10 cellular contexts compared by ENCODE assay signal in genomic region chr1:17407786-17408514, GRCh38. TPM values are rescaled to one million over a fixed set of nuclear protein-coding genes. Genes with fewer than 3 reads are reported as not detected.
"Had no signal": no experiment of that assay in that cellular context is flagged by ENCODE, and none has a peak within 500 bp of the region (broad histone marks: within the 10 kb centered on the region; RNA-seq: fewer than 3 reads in every experiment).

No MANE protein-coding gene starts in this region.

RNA-seq across cellular contexts. Expression of gene PADI6, which starts 36.0 kb away (rescaled TPM):
- total RNA-seq: activated CD4-positive, alpha-beta T cell treated with anti-CD3 and anti-CD28 coated beads for 36 hours; activated CD8-positive, alpha-beta memory T cell treated with anti-CD3 and anti-CD28 coated beads for 36 hours; activated naive CD4-positive, alpha-beta T cell treated with anti-CD3 and anti-CD28 coated beads for 36 hours; activated T-helper 17 cell treated with anti-CD3 and anti-CD28 coated beads, Interleukin-2, amount 50 U/mL, for 72 hours; astrocyte; chondrocyte; OCI-LY7; Right ventricle myocardium inferior; RPMI7951; T-cell had no signal
